ENCODE assay signal across 8 cellular contexts in the genomic region with DNA sequence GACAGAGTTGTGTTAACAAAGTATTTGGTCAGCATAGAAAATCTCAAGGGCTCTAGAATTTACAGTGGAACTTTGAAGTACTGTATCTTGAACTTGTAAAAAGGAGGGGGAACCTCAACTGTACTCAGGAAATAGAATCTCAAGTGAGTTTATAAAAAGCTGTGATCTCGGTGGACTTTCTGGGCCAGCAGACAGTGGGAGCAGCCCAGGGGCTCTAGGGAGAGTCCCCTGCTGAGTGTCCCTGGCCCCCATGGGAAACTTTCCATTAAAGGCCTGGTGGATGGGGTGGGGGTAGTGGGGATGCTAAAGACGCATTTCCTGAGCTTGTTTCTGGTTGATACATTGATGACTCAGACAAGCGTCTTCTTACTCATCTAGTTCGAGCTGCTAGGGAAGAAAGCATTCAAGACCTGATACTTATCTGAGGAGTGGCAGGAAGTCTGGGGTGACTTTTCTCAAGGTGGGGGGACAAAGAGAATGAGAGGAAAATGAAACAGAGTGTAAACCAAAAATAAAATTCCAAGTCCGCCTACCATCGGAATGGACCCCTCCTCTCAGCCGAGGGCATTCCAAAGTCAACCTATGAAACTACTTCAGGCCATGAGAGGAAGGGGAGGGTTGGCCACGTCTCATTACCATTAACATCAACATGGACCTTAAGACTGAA.
DNase-seq lines count a peak whose midpoint lies in the region; ATAC-seq, FAIRE-seq and TF ChIP-seq lines count a peak whose summit lies in the region.

No MANE protein-coding gene starts in this region.

- no peaks in the 10 kb centered on the region for H3K9me3 ChIP-seq in K562 (replicated peaks; ENCODE audit: control insufficient read depth, insufficient read depth, low read depth, low read length)
- no peaks in the 10 kb centered on the region for H3K9me3 ChIP-seq in osteoblast (ENCODE audit: low read depth, low read length)

- H2AFZ ChIP-seq in K562 (ENCODE audit: low read depth, low read length): peak overlapping the region; percentile 59; the same call in 1 of the 2 replicates
- peak overlapping the region; percentile 52 for H2AFZ ChIP-seq in osteoblast (ENCODE audit: low read length)

- no TSS peak for BruUV-seq in K562 (replicated peaks; lab: Mats Ljungman, UMichigan)

- no peak for TF ChIP-seq RAD21 in K562 (CRISPR knock-in tag; conservative IDR thresholded peaks at IDR 0.05 in 1 of 2, IDR thresholded peaks at IDR 0.05 in 1 of 2)

- H3K9ac ChIP-seq in K562 (ENCODE audit: insufficient read depth in 1 of 2, low read depth in 2 of 2, low read length in 2 of 2): no peak overlapping the region

- H3K9me1 ChIP-seq in K562 (ENCODE audit: control insufficient read depth, insufficient read depth, low read length): no peaks in the 10 kb centered on the region

- DNase-seq in T-helper 9 cell (peak; percentile 63), K562 (ENCODE audit: extremely low read depth in 1 of 4, low spot score in 3 of 4) (peak in 2 of 4 experiments; percentile 19 to 47), osteoblast (ENCODE audit: insufficient read length, low spot score, missing footprints) (peak; percentile 89), NCI-H446 (lab: John Stamatoyannopoulos, UW) (no peak), NCI-H1092 treated with DMSO at 0.1 percent for 48 hours (lab: John Stamatoyannopoulos, UW) (no peak), globus pallidus (ENCODE audit: low spot score) (no peak)

- no peak overlapping the region for H3K4me3 ChIP-seq in K562
- H3K4me3 ChIP-seq in osteoblast (ENCODE audit: insufficient read depth, low read length): no peak overlapping the region

- intact Hi-C loops in K562 (cut with micrococcal nuclease): no loop called here

- in situ Hi-C loops in K562 (cut with MboI): no loop called here

- H3K79me2 ChIP-seq in K562 (ENCODE audit: control insufficient read depth, insufficient read depth, low read length) (no peaks in the 10 kb centered on the region), osteoblast (ENCODE audit: insufficient read depth, low read length) (no peaks in the 10 kb centered on the region)

- FAIRE-seq in K562 (lab: Jason Lieb, UNC): peak; percentile 35

- CTCF ChIA-PET in K562 (lab: Yijun Ruan, JAX; ENCODE audit: low intra/inter-chr PET ratio): interaction anchor here (0.6 kb wide), 1 partner anchor 601 kb away, joined by 3 read pairs; no protein-coding TSS in a partner anchor

- peak overlapping the region; percentile 11; the same call in 2 of the 3 replicates for H3K27ac ChIP-seq in K562 (ENCODE audit: extremely low read depth, low read depth, low read length)
- peak overlapping the region; percentile 75 for H3K27ac ChIP-seq in osteoblast (ENCODE audit: low read depth, low read length)

- H4K20me1 ChIP-seq in K562 (replicated peaks; ENCODE audit: control insufficient read depth, insufficient read depth, low read length): no peaks in the 10 kb centered on the region
- H4K20me1 ChIP-seq in osteoblast (ENCODE audit: insufficient read depth, low read length): no peaks in the 10 kb centered on the region

- H3K27me3 ChIP-seq in K562 (ENCODE audit: control insufficient read depth in 2 of 2, insufficient read depth in 2 of 2, low read length in 2 of 2) (peaks cover 21 to 54% of the 10 kb centered on the region in 2 experiments), osteoblast (ENCODE audit: insufficient read depth, low read length) (no peaks in the 10 kb centered on the region)

- ATAC-seq in GM18907 (IDR thresholded peaks at IDR 0.05; ENCODE audit: unreplicated experiment) (peak; percentile 81), HG03060 (IDR thresholded peaks at IDR 0.05; ENCODE audit: low read depth, unreplicated experiment) (peak; percentile 70), K562 (peak; percentile 56)

- POLR2A ChIA-PET in K562 (lab: Yijun Ruan, JAX): no interaction called here

- peak; percentile 14; the same call in 1 of the 2 replicates for TF ChIP-seq EP300 in K562 (IDR thresholded peaks at IDR 0.05; ENCODE audit: low read length)

- H3K4me1 ChIP-seq in K562 (replicated peaks in 1 of 2; ENCODE audit: control insufficient read depth in 2 of 2, insufficient read depth in 2 of 2, low read length in 2 of 2) (peaks cover 0 to 7% of the 10 kb centered on the region in 2 experiments; a peak in 2 of 5 replicates), osteoblast (ENCODE audit: insufficient read depth, low read length) (peaks cover 15% of the 10 kb centered on the region)

- TF ChIP-seq CTCF in K562 (IDR thresholded peaks at IDR 0.05 in 2 of 3, conservative IDR thresholded peaks at IDR 0.05 in 1 of 3; ENCODE audit: insufficient read depth in 2 of 3, low read depth in 1 of 3, low read length in 3 of 3) (no peak), osteoblast (IDR thresholded peaks at IDR 0.05; ENCODE audit: extremely low read depth, low read depth, low read length) (no peak)

- TF ChIP-seq POLR2A in K562 (conservative IDR thresholded peaks at IDR 0.05): no peak

- H3K36me3 ChIP-seq in K562 (ENCODE audit: control insufficient read depth, insufficient read depth, low read length): no peaks in the 10 kb centered on the region
- no peaks in the 10 kb centered on the region for H3K36me3 ChIP-seq in osteoblast (ENCODE audit: insufficient read depth, low read length)

- 2% methylated on average over 8 of the region's 8 CpGs for WGBS in K562 (ENCODE audit: insufficient coverage, low coverage, missing lambda C conversion rate)

- peak overlapping the region; percentile 22; the same call in 1 of the 2 replicates for H3K4me2 ChIP-seq in K562 (ENCODE audit: insufficient read depth, low read length)
- H3K4me2 ChIP-seq in osteoblast (ENCODE audit: insufficient read depth, low read length): peak overlapping the region; percentile 55

TF ChIP-seq in K562, 482 proteins besides CTCF, POLR2A, EP300 and RAD21 (continues in another document):
- TF ChIP-seq ZNF589 (CRISPR knock-in tag; IDR thresholded peaks at IDR 0.05; ENCODE audit: low read depth) (peak; percentile 24; the same call in 1 of the 2 replicates), SMARCE1 (IDR thresholded peaks at IDR 0.05) (peak; percentile 67), DPF2 (IDR thresholded peaks at IDR 0.05) (peak; percentile 61), BHLHE40 (IDR thresholded peaks at IDR 0.05; ENCODE audit: low read length) (no peak), RCOR1 (IDR thresholded peaks at IDR 0.05; ENCODE audit: borderline replicate concordance in 1 of 2, low read depth in 2 of 2, low read length in 2 of 2) (peak in 1 of 2 experiments; percentile 17; a peak in 1 of 4 replicates), ZFPM2 (CRISPR knock-in tag; IDR thresholded peaks at IDR 0.05) (no peak), CREM (IDR thresholded peaks at IDR 0.05; ENCODE audit: low read depth) (peak; percentile 51; the same call in 1 of the 2 replicates), HMGXB4 (CRISPR knock-in tag; IDR thresholded peaks at IDR 0.05) (no peak), ZBTB11 (CRISPR knock-in tag; IDR thresholded peaks at IDR 0.05) (peak in 1 of 3 experiments; percentile 43; a peak in 1 of 6 replicates), SMAD4 (CRISPR knock-in tag; conservative IDR thresholded peaks at IDR 0.05) (peak; percentile 45; the same call in 1 of the 2 replicates)
- TF ChIP-seq, protein P1, sequence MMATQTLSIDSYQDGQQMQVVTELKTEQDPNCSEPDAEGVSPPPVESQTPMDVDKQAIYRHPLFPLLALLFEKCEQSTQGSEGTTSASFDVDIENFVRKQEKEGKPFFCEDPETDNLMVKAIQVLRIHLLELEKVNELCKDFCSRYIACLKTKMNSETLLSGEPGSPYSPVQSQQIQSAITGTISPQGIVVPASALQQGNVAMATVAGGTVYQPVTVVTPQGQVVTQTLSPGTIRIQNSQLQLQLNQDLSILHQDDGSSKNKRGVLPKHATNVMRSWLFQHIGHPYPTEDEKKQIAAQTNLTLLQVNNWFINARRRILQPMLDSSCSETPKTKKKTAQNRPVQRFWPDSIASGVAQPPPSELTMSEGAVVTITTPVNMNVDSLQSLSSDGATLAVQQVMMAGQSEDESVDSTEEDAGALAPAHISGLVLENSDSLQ (IDR thresholded peaks at IDR 0.05): peak; percentile 42; the same call in 1 of the 2 replicates

Comparison
In these comparisons a context has a peak if more than half of its experiments do, and no peak if none do; other contexts are left out.
1. DNase-seq: peak in T-helper 9 cell (single experiment) and osteoblast (single experiment); none in NCI-H446 (0 of 2), NCI-H1092 treated with DMSO at 0.1 percent for 48 hours (single experiment) and globus pallidus (single experiment).
2. Peak in every context shown above with its lines, with median percentiles within 50 percentile points of each other: ATAC-seq.